Comparison of ENCODE assay signal across 1 cellular context in genomic region chr6:37877373-37878149, GRCh38.
TF ChIP-seq lines count a peak whose summit lies in the region.

No MANE protein-coding gene starts in this region.

TF ChIP-seq in WTC11, 78 proteins besides CTCF, POLR2A, EP300 and RAD21 (continued from another document):
- TF ChIP-seq ERG (CRISPR knock-in tag; IDR thresholded peaks at IDR 0.05) (no peak), IRF1 (CRISPR knock-in tag; IDR thresholded peaks at IDR 0.05) (no peak)
